In the genomic region with DNA sequence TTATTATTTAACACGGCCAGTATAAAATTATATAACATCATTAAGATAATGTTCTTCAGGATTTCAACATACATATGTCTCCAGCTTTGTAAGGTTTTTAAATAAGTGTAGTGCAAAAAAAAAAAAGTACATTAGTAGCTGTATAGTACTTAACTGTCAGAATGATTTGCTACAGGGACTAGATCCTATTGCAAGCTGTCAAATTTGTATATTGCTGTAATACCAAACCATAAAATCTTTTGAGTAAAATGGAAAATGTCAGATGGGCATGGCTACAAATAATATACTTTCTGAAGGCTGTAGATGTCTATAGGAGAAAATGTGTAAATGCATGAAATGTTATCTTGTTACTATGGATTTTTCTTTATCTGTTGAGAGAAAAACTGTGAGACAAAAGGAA, we compare ENCODE assay signal across 23 cellular contexts.
"Had no signal": no experiment of that assay in that cellular context is flagged by ENCODE, and none has a peak within 500 bp of the region (broad histone marks: within the 10 kb centered on the region; RNA-seq: fewer than 3 reads in every experiment).

No MANE protein-coding gene starts in this region.

- H3K9me3 ChIP-seq: ascending aorta, breast epithelium, esophagus muscularis mucosa, gastrocnemius medialis had no signal

- H3K27ac ChIP-seq: ascending aorta, breast epithelium, esophagus muscularis mucosa, foreskin keratinocyte, gastrocnemius medialis had no signal

- H3K4me3 ChIP-seq: ascending aorta, breast epithelium, esophagus muscularis mucosa, gastrocnemius medialis had no signal

- H3K36me3 ChIP-seq: ascending aorta, breast epithelium, gastrocnemius medialis had no signal

- DNase-seq: activated CD4-positive, alpha-beta memory T cell treated with anti-CD3 and anti-CD28 coated beads for 36 hours; activated CD4-positive, alpha-beta T cell treated with anti-CD3 and anti-CD28 coated beads for 36 hours; activated CD4-positive, alpha-beta T cell treated with anti-CD3 and anti-CD28 coated beads, Interleukin-2, amount 10 ng/mL, durations not matched to agents 24 days and 14 days; activated CD4-positive, CD25-positive, alpha-beta regulatory T cell; activated CD4-positive, CD25-positive, alpha-beta regulatory T cell treated with anti-CD3 and anti-CD28 coated beads, Interleukin-2, amount 50 U/mL, for 72 hours; activated CD8-positive, alpha-beta memory T cell treated with anti-CD3 and anti-CD28 coated beads, Interleukin-2, amount 10 ng/mL, durations not matched to agents 7 days and 5 days; activated CD8-positive, alpha-beta memory T cell treated with anti-CD3 and anti-CD28 coated beads, Interleukin-2, amount 50 U/mL, for 4 hours; activated CD8-positive, alpha-beta T cell treated with anti-CD3 and anti-CD28 coated beads, Interleukin-2, amount 10 ng/mL, durations not matched to agents 7 days and 5 days; activated gamma-delta T cell; activated naive CD4-positive, alpha-beta T cell; activated naive CD4-positive, alpha-beta T cell treated with anti-CD3 and anti-CD28 coated beads, Interleukin-2, amount 10 ng/mL, durations not matched to agents 7 days and 5 days; activated naive CD8-positive, alpha-beta T cell treated with anti-CD3 and anti-CD28 coated beads, Interleukin-2, amount 10 ng/mL, durations not matched to agents 7 days and 5 days; activated T-cell treated with anti-CD3 and anti-CD28 coated beads, Interleukin-2, amount 50 U/mL, for 1 hour; activated T-cell treated with anti-CD3 and anti-CD28 coated beads, Interleukin-2, amount 50 U/mL, for 48 hours; cortex of kidney; effector CD4-positive, alpha-beta T cell; effector memory CD8-positive, alpha-beta T cell; foreskin keratinocyte; gastrocnemius medialis; T-helper 1 cell had no signal

- H3K27me3 ChIP-seq: ascending aorta, breast epithelium, esophagus muscularis mucosa, foreskin keratinocyte, gastrocnemius medialis had no signal
